2 cellular contexts compared by ENCODE assay signal in the genomic region with DNA sequence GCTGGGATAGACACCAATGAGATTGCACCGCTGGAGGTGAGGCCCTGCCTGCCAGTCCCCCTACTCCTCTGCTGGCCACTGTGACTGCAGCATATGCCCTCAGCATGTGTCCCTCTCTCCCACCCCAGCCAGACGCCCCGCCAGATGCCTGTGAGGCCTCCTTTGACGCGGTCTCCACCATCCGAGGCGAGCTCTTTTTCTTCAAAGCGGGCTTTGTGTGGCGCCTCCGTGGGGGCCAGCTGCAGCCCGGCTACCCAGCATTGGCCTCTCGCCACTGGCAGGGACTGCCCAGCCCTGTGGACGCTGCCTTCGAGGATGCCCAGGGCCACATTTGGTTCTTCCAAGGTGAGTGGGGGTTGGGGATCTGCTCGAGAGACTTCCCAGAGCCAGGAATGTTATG.
TF ChIP-seq lines count a peak whose summit lies in the region.

No MANE protein-coding gene starts in this region.

TF ChIP-seq in SK-N-SH, 30 proteins besides CTCF, POLR2A, EP300 and RAD21:
- TF ChIP-seq, protein P1, sequence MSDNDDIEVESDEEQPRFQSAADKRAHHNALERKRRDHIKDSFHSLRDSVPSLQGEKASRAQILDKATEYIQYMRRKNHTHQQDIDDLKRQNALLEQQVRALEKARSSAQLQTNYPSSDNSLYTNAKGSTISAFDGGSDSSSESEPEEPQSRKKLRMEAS (IDR thresholded peaks at IDR 0.05; ENCODE audit: low read depth): no peak
- no peak for TF ChIP-seq NFIC (IDR thresholded peaks at IDR 0.05; ENCODE audit: borderline replicate concordance)
- no peak for TF ChIP-seq SMC3 (IDR thresholded peaks at IDR 0.05; ENCODE audit: low read depth, low read length)
- no peak for TF ChIP-seq MEF2A (IDR thresholded peaks at IDR 0.05; ENCODE audit: borderline replicate concordance, low read depth)
- no peak for TF ChIP-seq GATA2 (CRISPR knock-in tag; IDR thresholded peaks at IDR 0.05)
- no peak for TF ChIP-seq FOXJ3 (CRISPR knock-in tag; IDR thresholded peaks at IDR 0.05)
- no peak for TF ChIP-seq FOXM1 (IDR thresholded peaks at IDR 0.05; ENCODE audit: low read depth)
- no peak for TF ChIP-seq EZH2phosphoT487 (IDR thresholded peaks at IDR 0.05; ENCODE audit: borderline replicate concordance, low read depth)

TF ChIP-seq in SK-N-SH treated with all-trans-retinoic acid at 6 μM for 48 hours, 23 proteins besides CTCF, POLR2A, EP300 and RAD21:
- no peak for TF ChIP-seq ESRRG (CRISPR knock-in tag; IDR thresholded peaks at IDR 0.05)
- TF ChIP-seq, protein P2, sequence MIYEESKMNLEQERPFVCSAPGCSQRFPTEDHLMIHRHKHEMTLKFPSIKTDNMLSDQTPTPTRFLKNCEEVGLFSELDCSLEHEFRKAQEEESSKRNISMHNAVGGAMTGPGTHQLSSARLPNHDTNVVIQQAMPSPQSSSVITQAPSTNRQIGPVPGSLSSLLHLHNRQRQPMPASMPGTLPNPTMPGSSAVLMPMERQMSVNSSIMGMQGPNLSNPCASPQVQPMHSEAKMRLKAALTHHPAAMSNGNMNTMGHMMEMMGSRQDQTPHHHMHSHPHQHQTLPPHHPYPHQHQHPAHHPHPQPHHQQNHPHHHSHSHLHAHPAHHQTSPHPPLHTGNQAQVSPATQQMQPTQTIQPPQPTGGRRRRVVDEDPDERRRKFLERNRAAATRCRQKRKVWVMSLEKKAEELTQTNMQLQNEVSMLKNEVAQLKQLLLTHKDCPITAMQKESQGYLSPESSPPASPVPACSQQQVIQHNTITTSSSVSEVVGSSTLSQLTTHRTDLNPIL (CRISPR knock-in tag; IDR thresholded peaks at IDR 0.05; ENCODE audit: low read depth): no peak
- no peak for TF ChIP-seq PPARA (CRISPR knock-in tag; IDR thresholded peaks at IDR 0.05; ENCODE audit: borderline replicate concordance)
